In the genomic region with DNA sequence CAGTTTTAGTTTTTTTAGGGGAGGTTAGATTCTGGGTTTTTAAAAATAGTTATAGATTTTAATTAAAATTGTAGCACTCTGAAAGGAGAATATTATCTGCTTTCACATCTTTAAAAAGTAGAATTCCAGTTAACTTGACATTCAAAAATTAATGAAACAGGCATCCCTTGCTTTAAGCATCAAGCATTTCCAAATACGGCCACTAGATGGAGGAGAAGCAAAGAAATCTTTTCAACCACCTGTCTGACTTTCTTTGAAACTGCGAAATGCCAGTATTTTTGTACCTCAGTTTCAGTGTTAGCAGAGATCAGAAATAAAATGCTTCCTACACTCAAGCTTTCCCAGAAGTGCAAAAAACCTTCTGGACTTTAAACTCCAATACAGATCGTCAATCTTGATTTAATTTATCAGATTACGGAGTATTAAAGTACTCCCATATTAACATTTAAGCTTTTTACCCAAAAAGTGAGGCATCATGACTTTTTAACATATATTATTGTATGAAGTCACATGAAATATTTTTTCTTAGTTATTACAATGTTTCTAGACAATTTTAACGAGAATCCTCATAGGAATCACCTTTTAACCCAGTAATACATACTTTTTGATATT, we compare ENCODE assay signal across 8 cellular contexts.
DNase-seq lines count a peak whose midpoint lies in the region; ATAC-seq and TF ChIP-seq lines count a peak whose summit lies in the region.

No MANE protein-coding gene starts in this region.

- in situ Hi-C loops in Caki2 (cut with HindIII; ENCODE audit: low pct_unique_long_range_greater_than_20kb, low sequenced_read_pairs), result loop anchor here (10.0 to 25.0 kb wide), 3 partner anchors 157 to 345 kb away; partner anchors contain the start of genes CLDN1 and P3H2

- no peak overlapping the region for H3K4me3 ChIP-seq in kidney epithelial cell (ENCODE audit: low read depth, low read length)
- H3K4me3 ChIP-seq in upper lobe of right lung, result no peak overlapping the region

- no peak overlapping the region for H3K27ac ChIP-seq in upper lobe of right lung

- intact Hi-C loops in upper lobe of right lung (cut with DNase I), result loop anchor here (10.0 kb wide), 1 partner anchor 237 kb away; no protein-coding TSS in a partner anchor

- H3K27me3 ChIP-seq in kidney epithelial cell (ENCODE audit: control insufficient read depth, insufficient read depth, low read length) (no peaks in the 10 kb centered on the region), upper lobe of right lung (no peaks in the 10 kb centered on the region)

- H3K4me1 ChIP-seq in upper lobe of right lung, result no peaks in the 10 kb centered on the region

- H3K9me3 ChIP-seq in upper lobe of right lung, result no peaks in the 10 kb centered on the region

- TF ChIP-seq CTCF in kidney epithelial cell (IDR thresholded peaks at IDR 0.05; ENCODE audit: insufficient read depth, low read length, poor library complexity, severe bottlenecking), result peak; percentile 64
- TF ChIP-seq CTCF in upper lobe of right lung (IDR thresholded peaks at IDR 0.05), result peak; percentile 78

- no peaks in the 10 kb centered on the region for H3K36me3 ChIP-seq in kidney epithelial cell (ENCODE audit: control insufficient read depth, insufficient read depth, low read length)
- peaks cover 11% of the 10 kb centered on the region for H3K36me3 ChIP-seq in upper lobe of right lung

- peak; percentile 72 for ATAC-seq in GM18870 (IDR thresholded peaks at IDR 0.05; ENCODE audit: unreplicated experiment)
- ATAC-seq in HG03108 (IDR thresholded peaks at IDR 0.05; ENCODE audit: unreplicated experiment), result peak; percentile 63
- peak; percentile 59 for ATAC-seq in upper lobe of right lung

- DNase-seq in Caki2 (ENCODE audit: low read depth) (peak; percentile 37), NCI-H345 treated with DMSO at 0.1 percent for 48 hours (lab: John Stamatoyannopoulos, UW; ENCODE audit: unreplicated experiment) (peak; percentile 73), astrocyte of the hippocampus (ENCODE audit: low read depth, low spot score) (peak; percentile 78), kidney epithelial cell (ENCODE audit: low read depth) (no peak), upper lobe of right lung (no peak)
- DNase-seq in activated T-cell treated with anti-CD3 and anti-CD28 coated beads, Interleukin-2, amount 50 U/mL, for 1 hour, result no peak

Comparison
In these comparisons a context has a peak if more than half of its experiments do, and no peak if none do; other contexts are left out.
1. DNase-seq: peak in Caki2 (single experiment), NCI-H345 treated with DMSO at 0.1 percent for 48 hours (single experiment) and astrocyte of the hippocampus (single experiment); none in kidney epithelial cell (single experiment), upper lobe of right lung (single experiment) and activated T-cell treated with anti-CD3 and anti-CD28 coated beads, Interleukin-2, amount 50 U/mL, for 1 hour (single experiment).
2. Peak in every context shown above with its lines, with median percentiles within 50 percentile points of each other: ATAC-seq.